13 cellular contexts compared by ENCODE assay signal in genomic region chrX:132651411-132652086, GRCh38.
DNase-seq lines count a peak whose midpoint lies in the region; ATAC-seq and TF ChIP-seq lines count a peak whose summit lies in the region.
"Had no signal": no experiment of that assay in that cellular context is flagged by ENCODE, and none has a peak within 500 bp of the region (broad histone marks: within the 10 kb centered on the region; RNA-seq: fewer than 3 reads in every experiment).

No MANE protein-coding gene starts in this region.

- H4K8ac ChIP-seq in IMR-90 (ENCODE audit: low read depth in 2 of 2, low read length in 2 of 2) (no peak overlapping the region), neuronal stem cell (ENCODE audit: low read depth, low read length) (no peak overlapping the region)

- H3K4me1 Mint-ChIP-seq in endodermal cell, result peaks cover 41% of the 10 kb centered on the region
- H3K4me1 Mint-ChIP-seq: CD4-positive, alpha-beta memory T cell had no signal

- H3K14ac ChIP-seq in IMR-90 (replicated peaks; ENCODE audit: low read depth, low read length) (no peak overlapping the region), neuronal stem cell (ENCODE audit: low read length) (no peak overlapping the region)

- H3K4me2 ChIP-seq in IMR-90 (ENCODE audit: low read depth, low read length) (no peak overlapping the region), neuronal stem cell (ENCODE audit: insufficient read depth, low read length, poor library complexity, severe bottlenecking) (peak overlapping the region; percentile 11)

- no peak overlapping the region for H3K56ac ChIP-seq in IMR-90 (ENCODE audit: extremely low read depth, insufficient read depth, low read length)

- no peak overlapping the region for H2BK15ac ChIP-seq in IMR-90 (ENCODE audit: low read depth, low read length)
- no peak overlapping the region for H2BK15ac ChIP-seq in neuronal stem cell (ENCODE audit: low read length)

- in situ Hi-C loops in IMR-90 (cut with MboI; ENCODE audit: low sequenced_read_pairs), result no loop called here

- peaks cover 6% of the 10 kb centered on the region for H3K27me3 Mint-ChIP-seq in endodermal cell (ENCODE audit: insufficient read depth)

- H3K79me1 ChIP-seq in IMR-90 (ENCODE audit: low read depth in 1 of 2, low read length in 2 of 2), result no peaks in the 10 kb centered on the region
- H3K79me1 ChIP-seq in neuronal stem cell (ENCODE audit: low read depth, low read length), result no peaks in the 10 kb centered on the region

- CTCF ChIA-PET in IMR-90 (lab: Yijun Ruan, JAX), result no interaction called here

- H2AFZ ChIP-seq in IMR-90 (replicated peaks; ENCODE audit: low read length, poor library complexity) (no peak overlapping the region), neuronal stem cell (ENCODE audit: low read length) (no peak overlapping the region)

- H2BK5ac ChIP-seq in IMR-90 (ENCODE audit: low read depth, low read length, poor library complexity, severe bottlenecking), result no peak overlapping the region
- no peak overlapping the region for H2BK5ac ChIP-seq in neuronal stem cell (ENCODE audit: low read length)

- DNase-seq in D341Med (ENCODE audit: low spot score) (peak; percentile 21), IMR-90 (peak; percentile 2), endodermal cell (peak; percentile 51), neuronal stem cell (ENCODE audit: low spot score) (no peak), NCI-H2196 treated with DMSO at 0.1 percent for 48 hours (lab: John Stamatoyannopoulos, UW; ENCODE audit: unreplicated experiment) (no peak), OCI-M2 (lab: John Stamatoyannopoulos, UW; ENCODE audit: unreplicated experiment) (no peak)
- no peak for DNase-seq in stimulated activated naive CD4-positive, alpha-beta T cell treated with Interleukin-2 at 50 U/mL for 16 hours (lab: John Stamatoyannopoulos, UW)
- DNase-seq: CD4-positive, alpha-beta memory T cell; effector memory CD4-positive, alpha-beta T cell; mammary epithelial cell; NCI-H774 had no signal

- H3K18ac ChIP-seq in IMR-90 (ENCODE audit: low read depth, low read length) (no peak overlapping the region), neuronal stem cell (ENCODE audit: low read length) (no peak overlapping the region)

- TF ChIP-seq CTCF in IMR-90 (conservative IDR thresholded peaks at IDR 0.05; ENCODE audit: low read depth, low read length) (no peak), endodermal cell (conservative IDR thresholded peaks at IDR 0.05) (peak; percentile 72)

- H2BK120ac ChIP-seq in IMR-90 (ENCODE audit: low read depth, low read length) (no peak overlapping the region), neuronal stem cell (ENCODE audit: low read depth, low read length) (no peak overlapping the region)

- H4K5ac ChIP-seq in IMR-90 (ENCODE audit: low read depth, low read length), result no peak overlapping the region

- H3K36me3 ChIP-seq in IMR-90 (ENCODE audit: control insufficient read depth, insufficient read depth, low read length) (no peaks in the 10 kb centered on the region), endodermal cell (ENCODE audit: control insufficient read depth, insufficient read depth, low read length) (no peaks in the 10 kb centered on the region), neuronal stem cell (replicated peaks in 1 of 2; ENCODE audit: control insufficient read depth in 2 of 2, insufficient read depth in 2 of 2, low read length in 2 of 2) (no peaks in the 10 kb centered on the region)

- intact Hi-C loops in IMR-90 (cut with micrococcal nuclease), result no loop called here

- H3K4ac ChIP-seq in IMR-90 (ENCODE audit: low read depth, low read length), result no peak overlapping the region
- H3K4ac ChIP-seq in neuronal stem cell (ENCODE audit: low read length), result no peak overlapping the region

- POLR2A ChIA-PET in IMR-90 (lab: Charles Lee; ENCODE audit: unreplicated experiment), result no interaction called here

- BruUV-seq in IMR-90 (replicated peaks; lab: Mats Ljungman, UMichigan), result no TSS peak

- H2BK20ac ChIP-seq in IMR-90 (ENCODE audit: low read depth, low read length), result no peak overlapping the region

- no peak overlapping the region for H2BK12ac ChIP-seq in neuronal stem cell (ENCODE audit: low read length)

- ATAC-seq in IMR-90 (ENCODE audit: low read depth) (no peak), GM21381 (IDR thresholded peaks at IDR 0.05; ENCODE audit: unreplicated experiment) (no peak)

- H3K27ac Mint-ChIP-seq in endodermal cell, result peak overlapping the region; percentile 56
- H3K27ac Mint-ChIP-seq: CD4-positive, alpha-beta memory T cell had no signal

- no peaks in the 10 kb centered on the region for H4K20me1 ChIP-seq in IMR-90 (ENCODE audit: insufficient read depth, low read length)

- no CpG with 5 or more reads among the region's 2 CpGs for WGBS in IMR-90 (ENCODE audit: extremely low coverage in 2 of 2, insufficient read length in 1 of 2), 2 experiments
- WGBS in endodermal cell (ENCODE audit: insufficient coverage in 1 of 2, insufficient read length in 1 of 2), 2 experiments, result 49% methylated on average over 2 of the region's 2 CpGs; no CpG with 5 or more reads in 1 of the 2 experiments
- WGBS in neuronal stem cell (ENCODE audit: extremely low coverage in 2 of 2, insufficient read length in 2 of 2, insufficient replicate concordance in 1 of 2), 2 donors, result no CpG with 5 or more reads among the region's 2 CpGs

- H3K36me3 Mint-ChIP-seq in endodermal cell (ENCODE audit: low read depth), result peaks cover under 1% of the 10 kb centered on the region
- H3K36me3 Mint-ChIP-seq: CD4-positive, alpha-beta memory T cell had no signal

- no peak overlapping the region for H3K4me3 ChIP-seq in IMR-90 (ENCODE audit: insufficient read depth, low read depth, low read length)
- H3K4me3 ChIP-seq in endodermal cell (ENCODE audit: low read length), result no peak overlapping the region
- H3K4me3 ChIP-seq in neuronal stem cell (ENCODE audit: low read length in 2 of 2), result no peak overlapping the region
- H3K4me3 ChIP-seq: SK-N-MC had no signal

- H3K23ac ChIP-seq in IMR-90 (ENCODE audit: low read depth, low read length), result no peak overlapping the region
- H3K23ac ChIP-seq in neuronal stem cell (ENCODE audit: low read depth, low read length, poor library complexity), result no peak overlapping the region

- H3K4me3 Mint-ChIP-seq in endodermal cell, result no peak overlapping the region
- H3K4me3 Mint-ChIP-seq: CD4-positive, alpha-beta memory T cell had no signal

- dilution Hi-C loops in IMR-90 (cut with HindIII; ENCODE audit: low sequenced_read_pairs, unreplicated experiment), result no loop called here

- H3K9ac ChIP-seq in IMR-90 (ENCODE audit: low read depth, low read length), result no peak overlapping the region
- no peak overlapping the region for H3K9ac ChIP-seq in endodermal cell (ENCODE audit: extremely low read depth, low read length, poor library complexity, severe bottlenecking)
- no peak overlapping the region for H3K9ac ChIP-seq in neuronal stem cell (ENCODE audit: low read depth, low read length, poor library complexity)

- no peaks in the 10 kb centered on the region for H3K9me1 ChIP-seq in IMR-90 (ENCODE audit: insufficient read depth, low read length)

- TF ChIP-seq RAD21 in IMR-90 (IDR thresholded peaks at IDR 0.05; ENCODE audit: low read length), result no peak

- H4K91ac ChIP-seq in IMR-90 (ENCODE audit: insufficient read depth, low read depth, low read length), result no peak overlapping the region
- H4K91ac ChIP-seq in neuronal stem cell (ENCODE audit: low read depth, low read length, poor library complexity), result no peak overlapping the region

- no peak overlapping the region for H2AK5ac ChIP-seq in IMR-90 (ENCODE audit: low read depth, low read length)
- H2AK5ac ChIP-seq in neuronal stem cell (ENCODE audit: low read depth, low read length), result no peak overlapping the region

- H3K27ac ChIP-seq in IMR-90 (ENCODE audit: insufficient read depth, low read length), result no peak overlapping the region
- H3K27ac ChIP-seq in endodermal cell (ENCODE audit: low read depth, low read length), result no peak overlapping the region
- no peak overlapping the region for H3K27ac ChIP-seq in neuronal stem cell (replicated peaks; ENCODE audit: low read length)
- H3K27ac ChIP-seq: SK-N-MC had no signal

- peaks cover 7% of the 10 kb centered on the region for H3K9me3 Mint-ChIP-seq in endodermal cell
- H3K9me3 Mint-ChIP-seq: CD4-positive, alpha-beta memory T cell had no signal

- H3K4me1 ChIP-seq in IMR-90 (ENCODE audit: control insufficient read depth, insufficient read depth, low read length), result no peaks in the 10 kb centered on the region
- no peaks in the 10 kb centered on the region for H3K4me1 ChIP-seq in endodermal cell (ENCODE audit: control insufficient read depth, insufficient read depth, low read length)
- H3K4me1 ChIP-seq in neuronal stem cell (ENCODE audit: control insufficient read depth in 2 of 2, insufficient read depth in 1 of 2, low read depth in 1 of 2, low read length in 2 of 2), result peaks cover 0 to 8% of the 10 kb centered on the region in 2 donors

- H3K27me3 ChIP-seq in IMR-90 (ENCODE audit: control insufficient read depth, insufficient read depth, low read length), result peaks cover 4% of the 10 kb centered on the region
- H3K27me3 ChIP-seq in endodermal cell (ENCODE audit: control insufficient read depth, insufficient read depth, low read length, poor library complexity, severe bottlenecking), result no peaks in the 10 kb centered on the region
- peaks cover 0 to 3% (median 0%) of the 10 kb centered on the region in 3 experiments for H3K27me3 ChIP-seq in neuronal stem cell (ENCODE audit: control insufficient read depth in 3 of 3, insufficient read depth in 3 of 3, low read depth in 1 of 3, low read length in 3 of 3)

- no peaks in the 10 kb centered on the region for H3K9me3 ChIP-seq in IMR-90 (ENCODE audit: control insufficient read depth, insufficient read depth, low read length)
- no peaks in the 10 kb centered on the region for H3K9me3 ChIP-seq in endodermal cell (ENCODE audit: control insufficient read depth, low read length)
- H3K9me3 ChIP-seq in neuronal stem cell (replicated peaks in 1 of 2; ENCODE audit: control insufficient read depth in 2 of 2, insufficient read depth in 1 of 2, low read depth in 1 of 2, low read length in 2 of 2), result peaks cover 0 to 2% of the 10 kb centered on the region in 2 donors

- TF ChIP-seq POLR2A in IMR-90 (IDR thresholded peaks at IDR 0.05; ENCODE audit: low read depth, low read length), result no peak

- H2AK9ac ChIP-seq in IMR-90 (replicated peaks; ENCODE audit: low read depth, low read length, poor library complexity), result no peak overlapping the region

TF ChIP-seq in IMR-90, 13 proteins besides CTCF, POLR2A, EP300 and RAD21 (continues in another document):
- TF ChIP-seq NFE2L2 (IDR thresholded peaks at IDR 0.05; ENCODE audit: low read depth, low read length) (no peak), USF2 (IDR thresholded peaks at IDR 0.05; ENCODE audit: low read depth, low read length) (no peak)

Comparison
In these comparisons a context has a peak if more than half of its experiments do, and no peak if none do; other contexts are left out.
1. DNase-seq: peak in D341Med (single experiment), IMR-90 (single experiment) and endodermal cell (single experiment); none in neuronal stem cell (single experiment), NCI-H2196 treated with DMSO at 0.1 percent for 48 hours (single experiment), stimulated activated naive CD4-positive, alpha-beta T cell treated with Interleukin-2 at 50 U/mL for 16 hours (single experiment) and OCI-M2 (single experiment).